In the genomic region with DNA sequence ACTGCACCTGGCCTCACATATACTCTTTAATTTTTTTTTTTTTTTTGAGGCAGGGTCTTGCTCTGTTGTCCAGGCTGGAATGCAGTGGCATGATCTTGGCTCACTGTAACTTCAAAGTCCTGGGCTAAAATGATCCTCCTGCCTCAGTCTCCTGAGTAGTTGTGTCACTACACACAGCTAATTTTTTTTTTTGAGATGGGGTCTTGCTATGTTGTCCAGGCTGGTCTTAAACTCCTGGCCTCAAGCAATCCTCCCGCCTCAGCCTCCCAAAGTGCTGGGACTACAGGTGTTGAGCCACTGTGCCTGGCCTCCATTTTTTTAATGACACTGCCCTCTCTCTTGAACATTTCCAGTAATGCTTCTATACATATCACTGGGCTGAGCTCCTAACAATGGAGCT, we compare ENCODE assay signal across 2 cellular contexts.
TF ChIP-seq lines count a peak whose summit lies in the region.

No MANE protein-coding gene starts in this region.

TF ChIP-seq in HEK293, 187 proteins besides CTCF, POLR2A, EP300 and RAD21:
- peak; percentile 98 for TF ChIP-seq ZNF121 (tag by site-specific recombination; IDR thresholded peaks at IDR 0.05)

TF ChIP-seq in WTC11, 78 proteins besides CTCF, POLR2A, EP300 and RAD21:
- TF ChIP-seq ZNF121 (CRISPR knock-in tag; IDR thresholded peaks at IDR 0.05), result peak; percentile 77; the same call in 1 of the 2 replicates
